21 cellular contexts compared by ENCODE assay signal in the genomic region with DNA sequence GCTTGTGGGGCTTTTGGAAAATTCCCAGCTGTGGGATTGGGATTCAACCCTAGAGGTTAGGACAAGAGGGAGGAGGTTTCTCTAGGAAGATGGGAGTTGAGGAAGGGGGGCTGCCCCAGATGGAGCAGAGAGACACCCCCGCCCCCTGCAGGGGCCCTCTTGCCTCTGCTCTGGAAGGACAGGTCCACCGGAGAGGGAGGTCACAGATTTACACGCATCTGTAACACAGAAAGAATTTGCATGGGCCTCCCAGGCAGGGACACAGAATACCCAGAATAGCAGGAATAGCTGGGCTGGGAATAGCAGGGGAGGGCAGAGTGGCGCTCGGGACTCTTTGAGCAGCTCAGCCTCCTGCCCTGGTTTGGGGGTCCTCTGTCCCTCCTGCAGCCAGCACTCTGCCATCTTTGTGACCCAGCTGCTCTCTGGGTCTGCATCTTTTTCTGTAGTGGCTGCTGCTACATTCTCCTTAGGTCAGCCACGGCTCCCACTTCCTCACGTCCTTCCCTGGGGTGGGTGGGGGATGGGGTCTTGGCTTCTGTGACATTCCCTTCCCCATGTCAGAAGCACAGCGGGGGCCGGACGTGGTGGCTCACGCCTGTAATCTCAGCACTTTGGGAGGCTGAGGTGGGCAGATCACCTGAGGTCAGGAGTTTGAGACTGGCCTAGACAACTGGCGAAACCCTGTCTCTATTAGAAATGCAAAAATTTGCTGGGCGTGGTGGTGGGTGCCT. TPM values are rescaled to one million over a fixed set of nuclear protein-coding genes. Genes with fewer than 3 reads are reported as not detected.
DNase-seq lines count a peak whose midpoint lies in the region; ATAC-seq and TF ChIP-seq lines count a peak whose summit lies in the region.
"Had no signal": no experiment of that assay in that cellular context is flagged by ENCODE, and none has a peak within 500 bp of the region (broad histone marks: within the 10 kb centered on the region; RNA-seq: fewer than 3 reads in every experiment).

No MANE protein-coding gene starts in this region.

- no peak overlapping the region for H3K27ac ChIP-seq in trophoblast cell (ENCODE audit: low read depth, low read length)
- H3K27ac ChIP-seq in gastrocnemius medialis: no peak overlapping the region
- H3K27ac ChIP-seq: BLaER1, left lung, suprapubic skin had no signal

- H2BK12ac ChIP-seq in trophoblast cell (ENCODE audit: low read length): no peak overlapping the region

- no peaks in the 10 kb centered on the region for H3K36me3 Mint-ChIP-seq in activated T-cell treated with anti-CD3 and anti-CD28 coated beads, Interleukin-2, amount 50 U/mL, for 4 hours (ENCODE audit: insufficient read depth)
- H3K36me3 Mint-ChIP-seq: naive thymus-derived CD8-positive, alpha-beta T cell had no signal

- H2BK5ac ChIP-seq in trophoblast cell (ENCODE audit: low read depth, low read length, poor library complexity): no peak overlapping the region

- H3K9me3 ChIP-seq in trophoblast cell (ENCODE audit: insufficient read depth, low read depth, low read length): no peaks in the 10 kb centered on the region
- no peaks in the 10 kb centered on the region for H3K9me3 ChIP-seq in gastrocnemius medialis
- H3K9me3 ChIP-seq: BLaER1, left lung, MG63, suprapubic skin had no signal

- H3K79me2 ChIP-seq in trophoblast cell (ENCODE audit: control insufficient read depth, insufficient read depth, low read length, poor library complexity): no peaks in the 10 kb centered on the region

- H3K18ac ChIP-seq in trophoblast cell (ENCODE audit: low read length): no peak overlapping the region

- H3K4ac ChIP-seq in trophoblast cell (ENCODE audit: low read depth, low read length): no peak overlapping the region

- TF ChIP-seq POLR2A in gastrocnemius medialis (IDR thresholded peaks at IDR 0.05): no peak

- H3K4me1 ChIP-seq in trophoblast cell (ENCODE audit: control insufficient read depth in 1 of 2, insufficient read depth in 2 of 2, low read length in 2 of 2): peaks cover 2 to 8% of the 10 kb centered on the region in 2 experiments
- peaks cover 0 to 7% of the 10 kb centered on the region in 2 donors for H3K4me1 ChIP-seq in gastrocnemius medialis

- no peak overlapping the region for H2AK5ac ChIP-seq in trophoblast cell (ENCODE audit: low read length)

- no peak overlapping the region for H3K4me3 Mint-ChIP-seq in activated T-cell treated with anti-CD3 and anti-CD28 coated beads, Interleukin-2, amount 50 U/mL, for 4 hours
- H3K4me3 Mint-ChIP-seq: activated T-cell treated with anti-CD3 and anti-CD28 coated beads, Interleukin-2, amount 50 U/mL, for 72 hours; naive thymus-derived CD8-positive, alpha-beta T cell had no signal

- WGBS in trophoblast cell (ENCODE audit: extremely low coverage, insufficient coverage, insufficient read length): no CpG with 5 or more reads among the region's 13 CpGs

- DNase-seq in ELF-1 (ENCODE audit: low read depth, low spot score) (peak; percentile 71), astrocyte of the hippocampus (ENCODE audit: low read depth, low spot score) (peak; percentile 66), left ventricle myocardium superior (no peak), trophoblast cell (peak; percentile 55 to 76), gastrocnemius medialis (no peak), anterior cingulate cortex (lab: John Stamatoyannopoulos, UW) (no peak), DMS 273 (lab: John Stamatoyannopoulos, UW; ENCODE audit: unreplicated experiment) (no peak)
- DNase-seq in activated T-cell treated with anti-CD3 and anti-CD28 coated beads, Interleukin-2, amount 50 U/mL, for 4 hours: no peak
- DNase-seq: activated CD4-positive, alpha-beta T cell treated with anti-CD3 and anti-CD28 coated beads, Interleukin-2, amount 50 U/mL, for 4 hours; activated T-cell treated with anti-CD3 and anti-CD28 coated beads, Interleukin-2, amount 50 U/mL, for 72 hours; hippocampal formation; left lung; MG63; naive thymus-derived CD8-positive, alpha-beta T cell; NCI-H1930; NCI-H524; stimulated activated CD4-positive, alpha-beta T cell treated with anti-CD3 and anti-CD28 coated beads, Interleukin-1b, Interleukin-23, amount 100 ng/mL, for 48 hours; SW 1271 had no signal

- H3K36me3 ChIP-seq in trophoblast cell (ENCODE audit: control insufficient read depth in 1 of 2, insufficient read depth in 2 of 2, low read length in 2 of 2) (no peaks in the 10 kb centered on the region), gastrocnemius medialis (no peaks in the 10 kb centered on the region)
- H3K36me3 ChIP-seq: BLaER1, left lung, MG63, suprapubic skin had no signal

- peaks cover 12% of the 10 kb centered on the region for H3K4me1 Mint-ChIP-seq in activated T-cell treated with anti-CD3 and anti-CD28 coated beads, Interleukin-2, amount 50 U/mL, for 4 hours (ENCODE audit: low read depth)

- no peak for TF ChIP-seq CTCF in gastrocnemius medialis (IDR thresholded peaks at IDR 0.05 in 4 of 5, conservative IDR thresholded peaks at IDR 0.05 in 1 of 5)

- H4K12ac ChIP-seq in trophoblast cell (ENCODE audit: low read depth, low read length): peak overlapping the region; percentile 27

- intact Hi-C loops in left ventricle myocardium superior (cut with micrococcal nuclease) (no loop called here), gastrocnemius medialis (cut with DNase I; ENCODE audit: low total_unique reads) (no loop called here)

- H3K4me3 ChIP-seq in trophoblast cell (ENCODE audit: low read depth, low read length) (no peak overlapping the region), gastrocnemius medialis (no peak overlapping the region)
- H3K4me3 ChIP-seq: BLaER1, left lung, MG63, suprapubic skin had no signal

- peak overlapping the region; percentile 17 for H4K8ac ChIP-seq in trophoblast cell (ENCODE audit: low read depth, low read length)

- no peak overlapping the region for H3K23ac ChIP-seq in trophoblast cell (ENCODE audit: low read length)

- peak overlapping the region; percentile 50 for H2BK120ac ChIP-seq in trophoblast cell (ENCODE audit: insufficient read depth, low read length, poor library complexity)

- peaks cover 3% of the 10 kb centered on the region for H3K27me3 Mint-ChIP-seq in activated T-cell treated with anti-CD3 and anti-CD28 coated beads, Interleukin-2, amount 50 U/mL, for 4 hours (ENCODE audit: low read depth)

- peak overlapping the region; percentile 45 for H4K91ac ChIP-seq in trophoblast cell (ENCODE audit: low read depth, low read length)

- peak overlapping the region; percentile 30 for H2AFZ ChIP-seq in trophoblast cell (ENCODE audit: insufficient read depth, low read length, poor library complexity)

- H3K79me1 ChIP-seq in trophoblast cell (ENCODE audit: low read length): peaks cover 2% of the 10 kb centered on the region

- H3K27me3 ChIP-seq in trophoblast cell (ENCODE audit: insufficient read depth, low read length) (no peaks in the 10 kb centered on the region), gastrocnemius medialis (no peaks in the 10 kb centered on the region)
- H3K27me3 ChIP-seq: BLaER1, left lung, suprapubic skin had no signal

- peak overlapping the region; percentile 22 for H3K4me2 ChIP-seq in trophoblast cell (ENCODE audit: low read length)
- H3K4me2 ChIP-seq: BLaER1 had no signal

- ATAC-seq in left ventricle myocardium superior: peak; percentile 76
- no peak for ATAC-seq in gastrocnemius medialis
- no peak for ATAC-seq in activated T-cell treated with anti-CD3 and anti-CD28 coated beads, Interleukin-2, amount 50 U/mL, for 4 hours
- ATAC-seq: activated T-cell treated with anti-CD3 and anti-CD28 coated beads, Interleukin-2, amount 50 U/mL, for 72 hours; left lung; naive thymus-derived CD8-positive, alpha-beta T cell had no signal

- peak overlapping the region; percentile 27 for H3K14ac ChIP-seq in trophoblast cell (ENCODE audit: low read length)

- no peak overlapping the region for H3K9ac ChIP-seq in trophoblast cell (ENCODE audit: low read length)
- H3K9ac ChIP-seq: BLaER1 had no signal

- in situ Hi-C loops in gastrocnemius medialis (cut with MboI; ENCODE audit: low sequenced_read_pairs in 4 of 4): no loop called here

- no peaks in the 10 kb centered on the region for H3K9me3 Mint-ChIP-seq in activated T-cell treated with anti-CD3 and anti-CD28 coated beads, Interleukin-2, amount 50 U/mL, for 4 hours
- H3K9me3 Mint-ChIP-seq: activated T-cell treated with anti-CD3 and anti-CD28 coated beads, Interleukin-2, amount 50 U/mL, for 72 hours; naive thymus-derived CD8-positive, alpha-beta T cell had no signal

RNA-seq across cellular contexts. Expression of gene PLLP, which starts 33.9 kb away (rescaled TPM):
- total RNA-seq in left ventricle myocardium superior (3.1 TPM), gastrocnemius medialis (1 to 10 TPM; 1.2 to 6.2 (median 4.7) TPM)
- 0.21 and 0.25 TPM in 2 replicates for polyA plus RNA-seq in trophoblast cell (2013)
- under 1 TPM in 2 of 3 donors, not detected in 1; 0.13 to 0.33 TPM for total RNA-seq in activated T-cell treated with anti-CD3 and anti-CD28 coated beads, Interleukin-2, amount 50 U/mL, for 4 hours

RNA-seq across cellular contexts. Expression of gene CCL22, which starts 40.2 kb away (rescaled TPM):
- total RNA-seq in left ventricle myocardium superior: not detected
- 0.03 TPM in 2 replicates for polyA plus RNA-seq in trophoblast cell (2013)
- total RNA-seq in gastrocnemius medialis: not detected
- 100 to 1,000 TPM in 1 of 3 donors, 10 to 100 TPM in 2; 62.3 to 121 (median 80.2) TPM for total RNA-seq in activated T-cell treated with anti-CD3 and anti-CD28 coated beads, Interleukin-2, amount 50 U/mL, for 4 hours
- total RNA-seq: epithelial cell of proximal tubule had no signal
- polyA plus RNA-seq: naive thymus-derived CD8-positive, alpha-beta T cell had no signal

RNA-seq across cellular contexts. Expression of gene CX3CL1, which starts 53.9 kb away (rescaled TPM):
- 11.7 TPM for total RNA-seq in left ventricle myocardium superior
- polyA plus RNA-seq in trophoblast cell (2013): 3.5 TPM in 2 replicates
- 10 to 100 TPM in 1 of 4 donors, 1 to 10 TPM in 3; 2.2 to 15.7 (median 6.7) TPM for total RNA-seq in gastrocnemius medialis
- total RNA-seq in activated T-cell treated with anti-CD3 and anti-CD28 coated beads, Interleukin-2, amount 50 U/mL, for 4 hours: under 1 TPM in 2 of 3 donors, not detected in 1; 0.05 TPM
- total RNA-seq: activated T-cell treated with anti-CD3 and anti-CD28 coated beads, Interleukin-2, amount 50 U/mL, for 72 hours; naive thymus-derived CD8-positive, alpha-beta T cell had no signal
- polyA plus RNA-seq: naive thymus-derived CD8-positive, alpha-beta T cell had no signal

Comparison
In these comparisons a context has a peak if more than half of its experiments do, and no peak if none do; other contexts are left out.
1. DNase-seq: peak in ELF-1 (single experiment), astrocyte of the hippocampus (single experiment) and trophoblast cell (2 of 2); none in left ventricle myocardium superior (single experiment), gastrocnemius medialis (0 of 2), anterior cingulate cortex (0 of 58), activated T-cell treated with anti-CD3 and anti-CD28 coated beads, Interleukin-2, amount 50 U/mL, for 4 hours (single experiment) and DMS 273 (single experiment).
2. RNA of gene CCL22, which starts 40.2 kb away (total RNA-seq): 62.3 to 121 TPM in activated T-cell treated with anti-CD3 and anti-CD28 coated beads, Interleukin-2, amount 50 U/mL, for 4 hours; not detected in left ventricle myocardium superior (single experiment) and not detected in gastrocnemius medialis; every median in the first group is over 10 times any median in the second.